Comparison of ENCODE assay signal across 15 cellular contexts in the genomic region with DNA sequence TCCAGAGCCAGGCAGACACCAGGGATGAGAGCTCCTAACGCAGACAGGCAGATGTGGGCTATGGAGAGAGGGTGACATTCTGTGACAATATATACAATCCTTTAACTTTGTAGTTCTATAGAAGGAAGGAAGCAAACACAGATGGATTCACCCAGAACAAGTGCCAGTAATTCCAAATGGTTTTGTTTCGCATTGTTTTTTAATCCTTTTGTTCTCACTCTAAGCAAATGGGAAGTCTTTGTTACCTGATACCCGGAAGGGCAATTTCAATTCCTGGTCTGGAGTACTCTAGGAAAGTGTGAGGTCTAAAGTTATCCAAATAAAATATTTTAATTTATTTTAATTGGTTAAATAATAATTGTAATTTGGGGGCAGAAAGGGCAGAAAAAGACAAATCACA.
"Had no signal": no experiment of that assay in that cellular context is flagged by ENCODE, and none has a peak within 500 bp of the region (broad histone marks: within the 10 kb centered on the region; RNA-seq: fewer than 3 reads in every experiment).

No MANE protein-coding gene starts in this region.

- H3K27me3 ChIP-seq: adrenal gland, thyroid gland, vagina had no signal

- H3K4me2 ChIP-seq: smooth muscle cell had no signal

- H3K36me3 Mint-ChIP-seq: immature natural killer cell, mesothelial cell of epicardium had no signal

- ATAC-seq: effector memory CD8-positive, alpha-beta T cell; gastroesophageal sphincter; lower lobe of right lung; right cardiac atrium had no signal

- H3K36me3 ChIP-seq: adrenal gland, gastroesophageal sphincter, lower lobe of right lung, thyroid gland, vagina had no signal

- H3K27ac Mint-ChIP-seq: effector memory CD8-positive, alpha-beta T cell; immature natural killer cell; mesothelial cell of epicardium had no signal

- H3K4me3 Mint-ChIP-seq: central memory CD8-positive, alpha-beta T cell; effector memory CD8-positive, alpha-beta T cell; immature natural killer cell; mesothelial cell of epicardium had no signal

- H3K9me3 ChIP-seq: adrenal gland, gastroesophageal sphincter, lower lobe of right lung, thyroid gland, vagina had no signal

- DNase-seq: activated CD4-positive, alpha-beta T cell treated with anti-CD3 and anti-CD28 coated beads, Interleukin-2, amount 50 U/mL, for 1 hour; activated naive CD4-positive, alpha-beta T cell treated with anti-CD3 and anti-CD28 coated beads, Interleukin-2, amount 50 U/mL, for 16 hours; adrenal gland; cortex of kidney; effector memory CD8-positive, alpha-beta T cell; hypothalamus; immature natural killer cell; lower lobe of right lung; right cardiac atrium; thyroid gland had no signal

- H3K27ac ChIP-seq: adrenal gland, gastroesophageal sphincter, lower lobe of right lung, thyroid gland, vagina had no signal

- H3K4me3 ChIP-seq: lower lobe of right lung, smooth muscle cell, thyroid gland, vagina had no signal

- H3K9me3 Mint-ChIP-seq: central memory CD8-positive, alpha-beta T cell; effector memory CD8-positive, alpha-beta T cell; mesothelial cell of epicardium had no signal
